23 cellular contexts compared by ENCODE assay signal in genomic region chr5:7787770-7788169, GRCh38.
"Had no signal": no experiment of that assay in that cellular context is flagged by ENCODE, and none has a peak within 500 bp of the region (broad histone marks: within the 10 kb centered on the region; RNA-seq: fewer than 3 reads in every experiment).

No MANE protein-coding gene starts in this region.

- H3K36me3 ChIP-seq: suprapubic skin, thoracic aorta, thyroid gland, tibial artery, tibial nerve, transverse colon, upper lobe of left lung, upper lobe of right lung, uterus, vagina had no signal

- H3K4me1 ChIP-seq: stomach, suprapubic skin, testis, thyroid gland, tibial artery, tibial nerve, transverse colon, upper lobe of left lung, upper lobe of right lung, uterus, vagina had no signal

- DNase-seq: stimulated activated CD4-positive, alpha-beta T cell treated with anti-CD3 and anti-CD28 coated beads, Interleukin-2, amount 100 ng/mL, for 48 hours; stimulated activated CD4-positive, alpha-beta T cell treated with anti-CD3 and anti-CD28 coated beads, Interleukin-4, amount 100 ng/mL, for 1 hour; stimulated activated CD4-positive, alpha-beta T cell treated with anti-CD3 and anti-CD28 coated beads, Interleukin-4, amount 100 ng/mL, for 24 hours; stimulated activated CD4-positive, alpha-beta T cell treated with anti-CD3 and anti-CD28 coated beads, Interleukin-4, amount 100 ng/mL, for 4 hours; stimulated activated CD8-positive, alpha-beta memory T cell treated with anti-CD3 and anti-CD28 coated beads, Interleukin-4, amount 100 ng/mL, for 48 hours; stimulated activated naive B cell treated with anti-CD40 and anti-IgM and Interleukin-4, amounts not matched to agents 10 μg/mL and 1 μg/mL and 100 μg/mL, for 72 hours; stimulated activated naive CD4-positive, alpha-beta T cell; stimulated activated naive CD4-positive, alpha-beta T cell treated with Interleukin-2 at 50 U/mL for 16 hours; stimulated activated naive CD8-positive, alpha-beta T cell treated with anti-CD3 and anti-CD28 coated beads, Interleukin-15, amount 100 ng/mL, for 72 hours; stimulated activated naive CD8-positive, alpha-beta T cell treated with anti-CD3 and anti-CD28 coated beads, Interleukin-15, Interleukin-2, amounts not matched to agents 100 U/mL and 50 U/mL, for 24 hours; stomach; testis; thyroid gland; tibial artery; transverse colon; trophoblast cell; upper lobe of left lung; upper lobe of right lung; uterus had no signal

- H3K4me3 ChIP-seq: stomach, suprapubic skin, testis, thoracic aorta, thyroid gland, tibial artery, tibial nerve, transverse colon, upper lobe of left lung, upper lobe of right lung, uterus, vagina had no signal

- H3K9me3 ChIP-seq: stomach, suprapubic skin, testis, thoracic aorta, thyroid gland, tibial artery, tibial nerve, transverse colon, upper lobe of left lung, upper lobe of right lung, uterus, vagina had no signal

- H3K27ac ChIP-seq: stomach, suprapubic skin, testis, thoracic aorta, thyroid gland, tibial artery, tibial nerve, transverse colon, upper lobe of left lung, upper lobe of right lung, uterus, vagina had no signal
